1 cellular context compared by ENCODE assay signal in the genomic region with DNA sequence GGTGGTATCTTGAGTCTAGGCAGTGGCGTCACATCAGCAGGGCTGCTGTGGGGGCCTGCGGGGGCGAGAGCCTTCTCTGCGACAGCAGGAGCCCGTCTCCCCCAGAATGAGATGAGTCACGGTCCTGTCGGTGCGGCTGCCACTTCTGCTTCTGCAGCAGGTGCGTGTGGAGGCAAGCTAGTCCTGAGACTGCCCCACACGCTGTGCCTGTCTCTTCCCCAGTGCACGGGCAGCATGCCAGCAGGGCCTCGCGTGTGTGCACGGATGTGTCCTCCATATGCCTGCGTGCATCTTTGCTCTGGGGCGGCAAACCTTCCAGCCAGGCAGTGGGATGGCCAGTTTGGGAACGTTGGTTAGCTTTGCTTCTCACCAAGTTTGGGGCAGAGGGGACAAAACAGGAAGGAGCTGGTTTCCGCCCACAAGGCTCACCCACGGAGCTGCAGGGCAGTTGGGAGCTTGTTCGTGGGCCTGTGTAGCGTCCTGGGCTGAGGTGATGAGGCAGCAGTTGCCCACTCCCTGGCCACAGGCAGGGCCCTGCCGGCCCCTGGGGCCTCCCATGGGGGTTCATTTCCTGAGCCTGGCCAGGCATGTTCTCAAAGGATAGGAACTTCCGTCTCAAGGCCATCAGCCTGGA.
TF ChIP-seq lines count a peak whose summit lies in the region.

No MANE protein-coding gene starts in this region.

TF ChIP-seq in liver, 16 proteins besides CTCF, POLR2A, EP300 and RAD21 (continued from another document):
- TF ChIP-seq SP1 (IDR thresholded peaks at IDR 0.05): no peak
